ENCODE assay signal across 15 cellular contexts in the genomic region with DNA sequence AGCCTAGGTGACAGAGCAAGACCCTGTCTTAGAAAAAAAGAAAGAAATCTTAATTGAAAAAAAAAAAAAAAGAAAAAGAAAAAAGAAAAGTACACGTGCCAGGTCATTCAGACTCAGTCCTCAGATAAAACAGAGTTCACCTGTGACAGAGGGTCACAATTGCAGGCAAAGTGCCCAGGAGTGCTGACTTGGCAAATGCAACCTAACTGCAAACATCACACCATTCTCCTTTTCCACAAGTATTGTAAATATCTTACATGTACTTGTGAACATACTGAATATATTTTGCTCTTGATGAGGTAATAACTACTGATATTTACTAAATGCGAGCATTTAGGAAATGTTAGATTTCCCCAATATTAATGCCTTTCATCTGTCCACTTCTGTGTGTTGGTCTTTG. TPM values are rescaled to one million over a fixed set of nuclear protein-coding genes. Genes with fewer than 3 reads are reported as not detected.
DNase-seq lines count a peak whose midpoint lies in the region; ATAC-seq, FAIRE-seq and TF ChIP-seq lines count a peak whose summit lies in the region.
"Had no signal": no experiment of that assay in that cellular context is flagged by ENCODE, and none has a peak within 500 bp of the region (broad histone marks: within the 10 kb centered on the region; RNA-seq: fewer than 3 reads in every experiment).

No MANE protein-coding gene starts in this region.

- H2BK15ac ChIP-seq in IMR-90 (ENCODE audit: low read depth, low read length): no peak overlapping the region

- BruUV-seq in IMR-90 (replicated peaks; lab: Mats Ljungman, UMichigan): no TSS peak
- no TSS peak for BruUV-seq in HepG2 (replicated peaks; lab: Mats Ljungman, UMichigan)

- in situ Hi-C loops in IMR-90 (cut with MboI; ENCODE audit: low sequenced_read_pairs) (no loop called here), HepG2 (cut with HindIII; ENCODE audit: extremely low pct_ligation_motif_present, low pct_unique_long_range_greater_than_20kb) (no loop called here)

- TF ChIP-seq CTCF in IMR-90 (conservative IDR thresholded peaks at IDR 0.05; ENCODE audit: low read depth, low read length) (no peak), VCaP (conservative IDR thresholded peaks at IDR 0.05) (no peak), HepG2 (CRISPR knock-in tag; IDR thresholded peaks at IDR 0.05) (no peak), omental fat pad (IDR thresholded peaks at IDR 0.05) (no peak)

- H3K79me2 ChIP-seq in HepG2 (ENCODE audit: insufficient read depth, low read length): no peaks in the 10 kb centered on the region

- H3K23ac ChIP-seq in IMR-90 (ENCODE audit: low read depth, low read length): no peak overlapping the region

- H4K5ac ChIP-seq in IMR-90 (ENCODE audit: low read depth, low read length): no peak overlapping the region

- H3K9me3 ChIP-seq in IMR-90 (ENCODE audit: control insufficient read depth, insufficient read depth, low read length): peaks cover 2% of the 10 kb centered on the region; the same call in 1 of the 2 replicates
- no peaks in the 10 kb centered on the region for H3K9me3 ChIP-seq in HepG2 (ENCODE audit: low read length)
- no peaks in the 10 kb centered on the region for H3K9me3 ChIP-seq in small intestine (ENCODE audit: control insufficient read depth, low read depth)

- H3K36me3 ChIP-seq in IMR-90 (ENCODE audit: control insufficient read depth, insufficient read depth, low read length): no peaks in the 10 kb centered on the region
- H3K36me3 ChIP-seq in HepG2 (replicated peaks in 1 of 2; ENCODE audit: control insufficient read depth in 1 of 2, insufficient read depth in 2 of 2, low read length in 2 of 2): no peaks in the 10 kb centered on the region
- H3K36me3 ChIP-seq in small intestine (ENCODE audit: control insufficient read depth in 2 of 2, insufficient read depth in 2 of 2, low read length in 2 of 2): no peaks in the 10 kb centered on the region

- CTCF ChIA-PET in IMR-90 (lab: Yijun Ruan, JAX): interaction anchor here (0.7 kb wide), 1 partner anchor 38 kb away, joined by 3 read pairs; no protein-coding TSS in a partner anchor
- CTCF ChIA-PET in HepG2 (lab: Yijun Ruan, JAX; ENCODE audit: low intra/inter-chr PET ratio, low total read pairs): no interaction called here

- H2BK5ac ChIP-seq in IMR-90 (ENCODE audit: low read depth, low read length, poor library complexity, severe bottlenecking): no peak overlapping the region

- H3K4me2 ChIP-seq in IMR-90 (ENCODE audit: low read depth, low read length) (no peak overlapping the region), HepG2 (ENCODE audit: low read depth, low read length) (no peak overlapping the region)
- H3K4me2 ChIP-seq: KMS-11 had no signal

- peaks cover 76% of the 10 kb centered on the region for H3K27me3 ChIP-seq in IMR-90 (ENCODE audit: control insufficient read depth, insufficient read depth, low read length)
- H3K27me3 ChIP-seq in HepG2 (ENCODE audit: control insufficient read depth in 1 of 2, insufficient read depth in 2 of 2, low read length in 2 of 2): no peaks in the 10 kb centered on the region; a peak in 1 of 5 replicates
- H3K27me3 ChIP-seq in small intestine (ENCODE audit: control insufficient read depth in 2 of 2, insufficient read depth in 2 of 2, low read length in 2 of 2): no peaks in the 10 kb centered on the region

- no peak overlapping the region for H2BK20ac ChIP-seq in IMR-90 (ENCODE audit: low read depth, low read length)

- H2AK5ac ChIP-seq in IMR-90 (ENCODE audit: low read depth, low read length): no peak overlapping the region

- DNase-seq in IMR-90 (no peak), HepG2 (ENCODE audit: low spot score) (no peak), small intestine (peak; percentile 37), SKM-1 (lab: John Stamatoyannopoulos, UW; ENCODE audit: unreplicated experiment) (no peak), omental fat pad (ENCODE audit: low spot score) (no peak)
- DNase-seq: C1 segment of cervical spinal cord; CD4-positive, alpha-beta memory T cell; DMS79; H7 had no signal

- no peak overlapping the region for H4K91ac ChIP-seq in IMR-90 (ENCODE audit: insufficient read depth, low read depth, low read length)

- no peak overlapping the region for H2BK120ac ChIP-seq in IMR-90 (ENCODE audit: low read depth, low read length)

- TF ChIP-seq POLR2A in IMR-90 (IDR thresholded peaks at IDR 0.05; ENCODE audit: low read depth, low read length): no peak
- no peak for TF ChIP-seq POLR2A in HepG2 (IDR thresholded peaks at IDR 0.05; ENCODE audit: insufficient read depth in 1 of 2, low read depth in 2 of 2, low read length in 2 of 2)

- TF ChIP-seq RAD21 in IMR-90 (IDR thresholded peaks at IDR 0.05; ENCODE audit: low read length): no peak
- no peak for TF ChIP-seq RAD21 in HepG2 (CRISPR knock-in tag; IDR thresholded peaks at IDR 0.05)

- TF ChIP-seq EP300 in HepG2 (IDR thresholded peaks at IDR 0.05; ENCODE audit: low read depth in 2 of 2, low read length in 2 of 2): no peak
- TF ChIP-seq EP300 in HepG2 (CRISPR knock-in tag; IDR thresholded peaks at IDR 0.05; ENCODE audit: borderline replicate concordance): no peak

- no peak overlapping the region for H3K9ac ChIP-seq in IMR-90 (ENCODE audit: low read depth, low read length)
- no peak overlapping the region for H3K9ac ChIP-seq in HepG2 (ENCODE audit: insufficient read depth, low read depth, low read length)
- H3K9ac ChIP-seq: KMS-11 had no signal

- ATAC-seq in IMR-90 (ENCODE audit: low read depth) (no peak), HepG2 (no peak), GM21423 (IDR thresholded peaks at IDR 0.05; ENCODE audit: unreplicated experiment) (no peak), omental fat pad (ENCODE audit: low FRiP score) (no peak)
- ATAC-seq: GM12878 had no signal

- no peaks in the 10 kb centered on the region for H3K9me1 ChIP-seq in IMR-90 (ENCODE audit: insufficient read depth, low read length)

- H3K4me1 ChIP-seq in IMR-90 (ENCODE audit: control insufficient read depth, insufficient read depth, low read length) (no peaks in the 10 kb centered on the region), HepG2 (ENCODE audit: insufficient read depth, low read length) (peaks cover 27% of the 10 kb centered on the region), small intestine (ENCODE audit: control insufficient read depth in 2 of 2, insufficient read depth in 1 of 2, low read depth in 1 of 2, low read length in 1 of 2) (no peaks in the 10 kb centered on the region)

- H2AFZ ChIP-seq in IMR-90 (replicated peaks; ENCODE audit: low read length, poor library complexity) (no peak overlapping the region), HepG2 (ENCODE audit: low read length) (no peak overlapping the region)

- no peak overlapping the region for H2AK9ac ChIP-seq in IMR-90 (replicated peaks; ENCODE audit: low read depth, low read length, poor library complexity)

- dilution Hi-C loops in IMR-90 (cut with HindIII; ENCODE audit: low sequenced_read_pairs, unreplicated experiment): no loop called here

- H4K8ac ChIP-seq in IMR-90 (ENCODE audit: low read depth in 2 of 2, low read length in 2 of 2): no peak overlapping the region

- H3K14ac ChIP-seq in IMR-90 (replicated peaks; ENCODE audit: low read depth, low read length): no peak overlapping the region

- POLR2A ChIA-PET in IMR-90 (lab: Charles Lee; ENCODE audit: unreplicated experiment): no interaction called here
- POLR2A ChIA-PET in HepG2 (lab: Yijun Ruan, JAX): no interaction called here

- H3K27ac ChIP-seq in IMR-90 (ENCODE audit: insufficient read depth, low read length) (no peak overlapping the region), VCaP (peak overlapping the region; percentile 71), HepG2 (ENCODE audit: extremely low read length, insufficient read depth, low read length) (no peak overlapping the region), small intestine (ENCODE audit: low read depth in 1 of 2, low read length in 1 of 2) (no peak overlapping the region)
- H3K27ac ChIP-seq: KMS-11 had no signal

- H4K20me1 ChIP-seq in IMR-90 (ENCODE audit: insufficient read depth, low read length): no peaks in the 10 kb centered on the region
- H4K20me1 ChIP-seq in HepG2 (ENCODE audit: insufficient read depth, low read length): no peaks in the 10 kb centered on the region

- H3K18ac ChIP-seq in IMR-90 (ENCODE audit: low read depth, low read length): no peak overlapping the region

- H3K4me3 ChIP-seq in IMR-90 (ENCODE audit: insufficient read depth, low read depth, low read length) (no peak overlapping the region), HepG2 (replicated peaks in 1 of 3; ENCODE audit: insufficient read depth in 1 of 3, low read depth in 2 of 3, low read length in 3 of 3) (no peak overlapping the region), small intestine (ENCODE audit: low read depth in 1 of 2, low read length in 2 of 2) (no peak overlapping the region)
- H3K4me3 ChIP-seq: GM12878 had no signal

- H3K79me1 ChIP-seq in IMR-90 (ENCODE audit: low read depth in 1 of 2, low read length in 2 of 2): no peaks in the 10 kb centered on the region

- no peak overlapping the region for H3K56ac ChIP-seq in IMR-90 (ENCODE audit: extremely low read depth, insufficient read depth, low read length)

- no peak overlapping the region for H3K4ac ChIP-seq in IMR-90 (ENCODE audit: low read depth, low read length)

- intact Hi-C loops in IMR-90 (cut with micrococcal nuclease): no loop called here
- intact Hi-C loops in HepG2 (cut with micrococcal nuclease; ENCODE audit: unreplicated experiment): no loop called here

- FAIRE-seq in HepG2 (lab: Jason Lieb, UNC) (no peak), small intestine (lab: Jason Lieb, UNC) (no peak)
- FAIRE-seq: GM12878, GM18507 had no signal

- no CpG with 5 or more reads among the region's 2 CpGs for WGBS in IMR-90 (ENCODE audit: extremely low coverage in 2 of 2, insufficient read length in 1 of 2), 2 experiments
- 27% methylated on average over 2 of the region's 2 CpGs for WGBS in HepG2 (ENCODE audit: low lambda C conversion rate)
- 39 to 61% (median 47%) methylated on average over 2 of the region's 2 CpGs for whole genome bisulfite sequencing in small intestine, 3 donors

RNA-seq across cellular contexts. Expression of gene COL2A1, which starts 9.0 kb away (rescaled TPM):
- not detected in 2 replicates for total RNA-seq in IMR-90 (2012; rRNA removed)
- 0.05 TPM in 1 of 2 replicates, not detected in the other for polyA plus RNA-seq in IMR-90 (2012; rRNA removed)
- polyA plus RNA-seq in IMR-90 (2012; cell fraction: cytosol; rRNA removed): 0.03 and 0.05 TPM in 2 replicates
- polyA plus RNA-seq in IMR-90 (2012; cell fraction: nucleus; rRNA removed; ENCODE audit: low replicate concordance): 0.03 and 0.05 TPM in 2 replicates
- total RNA-seq in HepG2 (2016; rRNA removed; fragmentation: Illumina TruSeq; extraction: Trizol): 9.2 and 38.3 TPM in 2 replicates
- total RNA-seq in HepG2 (2016; cell fraction: cytosol; rRNA removed; fragmentation: Illumina TruSeq; extraction: Trizol; ENCODE audit: low read depth): 1.1 and 3.1 TPM in 2 replicates
- total RNA-seq in HepG2 (2016; cell fraction: insoluble cytoplasmic fraction; rRNA removed; fragmentation: Illumina TruSeq; extraction: Trizol): 6.6 and 41.7 TPM in 2 replicates
- 3.6 and 4.1 TPM in 2 replicates for total RNA-seq in HepG2 (2016; cell fraction: membrane; rRNA removed; fragmentation: Illumina TruSeq; extraction: Trizol)
- 44.6 and 58.3 TPM in 2 replicates for total RNA-seq in HepG2 (2016; cell fraction: nucleus; rRNA removed; fragmentation: Illumina TruSeq; extraction: Trizol)
- 7.4 and 9.8 TPM in 2 replicates for polyA plus RNA-seq in HepG2 (2011; rRNA removed)
- polyA plus RNA-seq in HepG2 (2011; cell fraction: cytosol; rRNA removed): 4.1 and 4.4 TPM in 2 replicates
- 113 and 136 TPM in 2 replicates for polyA plus RNA-seq in HepG2 (2011; cell fraction: nucleus; rRNA removed)
- 7.6 and 8.6 TPM in 2 replicates for polyA plus RNA-seq in HepG2 (2012)
- polyA plus RNA-seq in HepG2 (2016; cell fraction: cytosol; fragmentation: Illumina TruSeq; extraction: Trizol; ENCODE audit: low read depth): 0.91 and 1.3 TPM in 2 replicates
- polyA plus RNA-seq in HepG2 (2016; cell fraction: insoluble cytoplasmic fraction; fragmentation: Illumina TruSeq; extraction: Trizol; ENCODE audit: low read depth): 5.7 and 8.4 TPM in 2 replicates
- polyA plus RNA-seq in HepG2 (2016; cell fraction: membrane; fragmentation: Illumina TruSeq; extraction: Trizol; ENCODE audit: low read depth): 1.5 and 2.1 TPM in 2 replicates
- polyA plus RNA-seq in HepG2 (2016; cell fraction: nucleus; fragmentation: Illumina TruSeq; extraction: Trizol; ENCODE audit: insufficient read depth, low read depth): 114 and 115 TPM in 2 replicates
- polyA minus RNA-seq in HepG2 (2011; rRNA and poly(A)+ RNA removed; ENCODE audit: low replicate concordance): 7.1 TPM in 1 of 2 replicates, not detected in the other
- 4.7 and 7.3 TPM in 2 replicates for polyA minus RNA-seq in HepG2 (2011; cell fraction: cytosol; rRNA and poly(A)+ RNA removed)
- 12.5 and 15.2 TPM in 2 replicates for polyA minus RNA-seq in HepG2 (2011; cell fraction: nucleus; rRNA and poly(A)+ RNA removed)
- under 1 TPM in 1 of 3 donors, not detected in 2; 0.19 TPM for polyA plus RNA-seq in small intestine
- under 1 TPM in 2 of 4 donors, not detected in 2; 0.12 to 0.56 TPM for total RNA-seq in omental fat pad
- total RNA-seq: CD4-positive, alpha-beta memory T cell had no signal
- polyA plus RNA-seq: CD4-positive, alpha-beta memory T cell; IgD-negative memory B cell had no signal

RNA-seq across cellular contexts. Expression of gene TMEM106C, which starts 49.9 kb away (rescaled TPM):
- 63.9 and 72.1 TPM in 2 replicates for total RNA-seq in IMR-90 (2012; rRNA removed)
- polyA plus RNA-seq in IMR-90 (2012; rRNA removed): 66.4 and 74.6 TPM in 2 replicates
- polyA plus RNA-seq in IMR-90 (2012; cell fraction: cytosol; rRNA removed): 27.2 and 37.7 TPM in 2 replicates
- 34.4 and 64.6 TPM in 2 replicates for polyA plus RNA-seq in IMR-90 (2012; cell fraction: nucleus; rRNA removed; ENCODE audit: low replicate concordance)
- total RNA-seq in HepG2 (2016; rRNA removed; fragmentation: Illumina TruSeq; extraction: Trizol): 132 and 134 TPM in 2 replicates
- total RNA-seq in HepG2 (2016; cell fraction: cytosol; rRNA removed; fragmentation: Illumina TruSeq; extraction: Trizol; ENCODE audit: low read depth): 140 and 199 TPM in 2 replicates
- 131 and 142 TPM in 2 replicates for total RNA-seq in HepG2 (2016; cell fraction: insoluble cytoplasmic fraction; rRNA removed; fragmentation: Illumina TruSeq; extraction: Trizol)
- total RNA-seq in HepG2 (2016; cell fraction: membrane; rRNA removed; fragmentation: Illumina TruSeq; extraction: Trizol): 222 and 263 TPM in 2 replicates
- total RNA-seq in HepG2 (2016; cell fraction: nucleus; rRNA removed; fragmentation: Illumina TruSeq; extraction: Trizol): 69.5 and 82.9 TPM in 2 replicates
- 191 and 192 TPM in 2 replicates for polyA plus RNA-seq in HepG2 (2011; rRNA removed)
- polyA plus RNA-seq in HepG2 (2011; cell fraction: cytosol; rRNA removed): 141 and 173 TPM in 2 replicates
- 103 and 125 TPM in 2 replicates for polyA plus RNA-seq in HepG2 (2011; cell fraction: nucleus; rRNA removed)
- polyA plus RNA-seq in HepG2 (2012): 67.2 and 83.0 TPM in 2 replicates
- 208 and 285 TPM in 2 replicates for polyA plus RNA-seq in HepG2 (2016; cell fraction: cytosol; fragmentation: Illumina TruSeq; extraction: Trizol; ENCODE audit: low read depth)
- polyA plus RNA-seq in HepG2 (2016; cell fraction: insoluble cytoplasmic fraction; fragmentation: Illumina TruSeq; extraction: Trizol; ENCODE audit: low read depth): 129 and 148 TPM in 2 replicates
- 221 and 275 TPM in 2 replicates for polyA plus RNA-seq in HepG2 (2016; cell fraction: membrane; fragmentation: Illumina TruSeq; extraction: Trizol; ENCODE audit: low read depth)
- 107 and 122 TPM in 2 replicates for polyA plus RNA-seq in HepG2 (2016; cell fraction: nucleus; fragmentation: Illumina TruSeq; extraction: Trizol; ENCODE audit: insufficient read depth, low read depth)
- polyA minus RNA-seq in HepG2 (2011; rRNA and poly(A)+ RNA removed; ENCODE audit: low replicate concordance): 179 and 1,095 TPM in 2 replicates
- 43.2 and 44.5 TPM in 2 replicates for polyA minus RNA-seq in HepG2 (2011; cell fraction: cytosol; rRNA and poly(A)+ RNA removed)
- polyA minus RNA-seq in HepG2 (2011; cell fraction: nucleus; rRNA and poly(A)+ RNA removed): 81.1 and 92.5 TPM in 2 replicates
- 100 to 1,000 TPM; 140 to 211 (median 143) TPM for polyA plus RNA-seq in small intestine
- 10 to 100 TPM; 27.3 to 87.5 (median 62.1) TPM for total RNA-seq in omental fat pad
